20 cellular contexts compared by ENCODE assay signal in the genomic region with DNA sequence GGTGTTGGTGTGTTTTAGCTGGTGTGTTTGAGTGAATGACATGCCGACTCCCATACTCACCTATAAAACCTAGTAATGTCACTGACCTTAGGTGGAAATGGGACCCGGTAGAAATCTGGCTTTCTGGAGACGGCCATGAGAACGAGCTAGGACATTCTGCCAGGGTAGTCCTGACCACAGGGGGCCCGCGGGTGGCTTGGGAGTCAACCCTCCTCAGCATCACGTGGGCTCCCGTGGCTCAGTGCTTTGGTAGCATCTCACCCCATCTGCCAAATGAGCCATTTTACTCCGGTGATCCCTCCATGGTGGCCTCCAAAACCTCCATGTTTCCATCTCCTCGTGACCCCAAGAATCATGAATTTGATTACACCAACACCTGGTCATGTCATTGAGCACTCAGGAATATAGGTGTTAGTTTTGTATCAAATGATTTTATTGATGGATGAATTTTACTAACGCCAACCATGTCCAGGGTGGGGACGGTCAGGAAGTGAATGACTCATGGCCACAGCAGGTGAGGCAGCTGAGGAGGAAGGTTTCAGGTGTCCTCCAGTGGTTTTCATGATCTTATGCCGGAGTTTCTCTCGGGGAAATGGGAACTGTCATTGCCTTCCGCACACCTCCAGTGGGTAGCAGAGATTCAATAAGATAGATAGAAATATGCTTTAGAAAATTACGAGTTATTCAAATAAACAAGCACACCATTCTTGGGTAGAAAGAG.
"Had no signal": no experiment of that assay in that cellular context is flagged by ENCODE, and none has a peak within 500 bp of the region (broad histone marks: within the 10 kb centered on the region; RNA-seq: fewer than 3 reads in every experiment).

No MANE protein-coding gene starts in this region.

- H3K4me1 ChIP-seq: colonic mucosa, esophagus squamous epithelium, gastroesophageal sphincter, upper lobe of left lung, uterus had no signal

- H3K9me3 ChIP-seq: colonic mucosa, esophagus squamous epithelium, gastroesophageal sphincter, mucosa of descending colon, neutrophil, right atrium auricular region, tibial artery, upper lobe of left lung, uterus had no signal

- H3K27me3 ChIP-seq: colonic mucosa, esophagus squamous epithelium, gastroesophageal sphincter, neutrophil, right atrium auricular region, tibial artery, upper lobe of left lung, uterus had no signal

- H3K4me2 ChIP-seq: smooth muscle cell had no signal

- H3K36me3 ChIP-seq: colonic mucosa, esophagus squamous epithelium, gastroesophageal sphincter, neutrophil, tibial artery, upper lobe of left lung, uterus had no signal

- H3K4me3 ChIP-seq: colonic mucosa, esophagus squamous epithelium, gastroesophageal sphincter, mucosa of descending colon, right atrium auricular region, smooth muscle cell, tibial artery, upper lobe of left lung, uterus had no signal

- DNase-seq: colonic mucosa; dermis blood vessel endothelial cell; esophagus squamous epithelium; foreskin fibroblast; glutamatergic neuron; immature natural killer cell; kidney glomerular epithelial cell; mammary epithelial cell; mucosa of descending colon; naive thymus-derived CD8-positive, alpha-beta T cell; stimulated activated CD4-positive, alpha-beta T cell treated with anti-CD3 and anti-CD28 coated beads, Interleukin-2, amount 100 ng/mL, for 48 hours; stimulated activated naive CD4-positive, alpha-beta T cell treated with Interleukin-2 at 50 U/mL for 16 hours; upper lobe of left lung; uterus had no signal

- H3K27ac ChIP-seq: colonic mucosa, esophagus squamous epithelium, gastroesophageal sphincter, neutrophil, right atrium auricular region, tibial artery, upper lobe of left lung, uterus had no signal

- ATAC-seq: gastroesophageal sphincter; left lobe of liver; mucosa of descending colon; naive thymus-derived CD8-positive, alpha-beta T cell had no signal
